ENCODE assay signal across 12 cellular contexts in genomic region chr16:22092143-22092933, GRCh38. TPM values are rescaled to one million over a fixed set of nuclear protein-coding genes. Genes with fewer than 3 reads are reported as not detected.
DNase-seq lines count a peak whose midpoint lies in the region; ATAC-seq and TF ChIP-seq lines count a peak whose summit lies in the region.
"Had no signal": no experiment of that assay in that cellular context is flagged by ENCODE, and none has a peak within 500 bp of the region (broad histone marks: within the 10 kb centered on the region; RNA-seq: fewer than 3 reads in every experiment).

TSS of gene VWA3A (plus strand) at chr16:22092541. CDS start at chr16:22092638, 97 bp downstream.

- in situ Hi-C loops in Panc1 (cut with HindIII; ENCODE audit: low pct_unique_long_range_greater_than_20kb, low sequenced_read_pairs): loop anchor here (25.0 kb wide), 1 partner anchor 95 kb away; no protein-coding TSS in a partner anchor

- CTCF ChIA-PET in Panc1 (lab: Charles Lee): interaction anchor here (0.7 to 1.0 kb wide), 2 partner anchors 15 to 96 kb away, joined by 3 to 4 read pairs; no protein-coding TSS in a partner anchor
- CTCF ChIA-PET in MCF 10A (lab: Yijun Ruan, JAX): interaction anchor here (0.8 to 1.1 kb wide), 3 partner anchors 14 to 96 kb away, joined by 3 to 4 read pairs (median 4); no protein-coding TSS in a partner anchor

- H3K4me1 Mint-ChIP-seq in MCF 10A (ENCODE audit: insufficient read depth, unreplicated experiment): no peaks in the 10 kb centered on the region
- H3K4me1 Mint-ChIP-seq: activated CD4-positive, alpha-beta T cell treated with anti-CD3 and anti-CD28 coated beads, Interleukin-2, amount 10 ng/mL, durations not matched to agents 7 days and 5 days had no signal

- BruUV-seq in Panc1 (replicated peaks; lab: Mats Ljungman, UMichigan) (no TSS peak), MCF 10A (replicated peaks; lab: Mats Ljungman, UMichigan) (no TSS peak)

- POLR2A ChIA-PET in Panc1 (lab: Charles Lee): interaction anchor here (0.6 kb wide), 1 partner anchor 9 kb away, joined by 3 read pairs; no protein-coding TSS in a partner anchor
- POLR2A ChIA-PET in MCF 10A (lab: Yijun Ruan, JAX): interaction anchor here (0.9 kb wide), 1 partner anchor 14 kb away, joined by 4 read pairs; no protein-coding TSS in a partner anchor

- H3K9me3 ChIP-seq in Panc1 (ENCODE audit: control insufficient read depth, insufficient read depth, low read depth, low read length): no peaks in the 10 kb centered on the region
- H3K9me3 ChIP-seq: thoracic aorta had no signal

- no peak within 1 kb of the TSS for H3K4me3 Mint-ChIP-seq in MCF 10A (ENCODE audit: unreplicated experiment)
- H3K4me3 Mint-ChIP-seq: activated CD4-positive, alpha-beta T cell treated with anti-CD3 and anti-CD28 coated beads, Interleukin-2, amount 10 ng/mL, durations not matched to agents 7 days and 5 days had no signal

- no peaks in the 10 kb centered on the region for H3K27me3 ChIP-seq in H7 (ENCODE audit: control insufficient read depth, insufficient read depth, low read length)
- no peaks in the 10 kb centered on the region for H3K27me3 ChIP-seq in Panc1 (ENCODE audit: control insufficient read depth, insufficient read depth, low read length)

- H3K36me3 ChIP-seq in H7 (replicated peaks; ENCODE audit: control insufficient read depth, insufficient read depth, low read length) (no peaks in the 10 kb centered on the region), Panc1 (ENCODE audit: control insufficient read depth, insufficient read depth, low read length) (no peaks in the 10 kb centered on the region; the same call in 1 of the 2 replicates)
- H3K36me3 ChIP-seq: thoracic aorta had no signal

- no peaks in the 10 kb centered on the region for H3K36me3 Mint-ChIP-seq in MCF 10A (ENCODE audit: insufficient read depth, unreplicated experiment)

- TF ChIP-seq CTCF in Panc1 (IDR thresholded peaks at IDR 0.05): no peak
- no peak for TF ChIP-seq CTCF in MCF 10A (IDR thresholded peaks at IDR 0.05; ENCODE audit: unreplicated experiment)

- ATAC-seq in Panc1: peak; percentile 60
- ATAC-seq in HG02798 (IDR thresholded peaks at IDR 0.05; ENCODE audit: poor library complexity, unreplicated experiment): no peak

- H3K27ac Mint-ChIP-seq in MCF 10A (ENCODE audit: low read depth, unreplicated experiment): no peak within 1 kb of the TSS
- H3K27ac Mint-ChIP-seq: activated CD4-positive, alpha-beta T cell treated with anti-CD3 and anti-CD28 coated beads, Interleukin-2, amount 10 ng/mL, durations not matched to agents 7 days and 5 days had no signal

- intact Hi-C loops in Panc1 (cut with micrococcal nuclease; ENCODE audit: unreplicated experiment) (no loop called here), MCF 10A (cut with micrococcal nuclease) (no loop called here)

- peaks cover 5% of the 10 kb centered on the region for H3K27me3 Mint-ChIP-seq in MCF 10A (ENCODE audit: insufficient read depth, unreplicated experiment)

- peak; percentile 27 for DNase-seq in H7
- no peak for DNase-seq in Panc1 (ENCODE audit: low read depth, low spot score)
- DNase-seq in globus pallidus (ENCODE audit: low spot score): peak; percentile 2
- DNase-seq in nucleus accumbens (lab: John Stamatoyannopoulos, UW): peak in 39 of 56 donors; percentile 3 to 73 (median 28)
- DNase-seq in MCF 10A (ENCODE audit: unreplicated experiment): no peak
- no peak for DNase-seq in activated naive CD4-positive, alpha-beta T cell (lab: John Stamatoyannopoulos, UW)
- DNase-seq in HUDEP-2 (lab: John Stamatoyannopoulos, UW; ENCODE audit: unreplicated experiment in 76 of 76): no peak
- DNase-seq: activated CD4-positive, alpha-beta T cell treated with anti-CD3 and anti-CD28 coated beads, Interleukin-2, amount 10 ng/mL, durations not matched to agents 7 days and 5 days; effector CD8-positive, alpha-beta T cell; NCI-H446 had no signal

- no peak within 1 kb of the TSS for H3K27ac ChIP-seq in Panc1 (ENCODE audit: low read length)
- H3K27ac ChIP-seq: thoracic aorta had no signal

- H3K4me1 ChIP-seq in Panc1 (ENCODE audit: control insufficient read depth, insufficient read depth, low read length): no peaks in the 10 kb centered on the region; the same call in 1 of the 2 replicates

- H3K4me3 ChIP-seq in H7 (ENCODE audit: insufficient read depth, low read depth, low read length): no peak within 1 kb of the TSS
- H3K4me3 ChIP-seq in Panc1 (ENCODE audit: low read depth in 2 of 2, low read length in 2 of 2): no peak within 1 kb of the TSS
- H3K4me3 ChIP-seq: thoracic aorta had no signal

- no peaks in the 10 kb centered on the region for H3K9me3 Mint-ChIP-seq in MCF 10A (ENCODE audit: unreplicated experiment)
- H3K9me3 Mint-ChIP-seq: activated CD4-positive, alpha-beta T cell treated with anti-CD3 and anti-CD28 coated beads, Interleukin-2, amount 10 ng/mL, durations not matched to agents 7 days and 5 days had no signal

RNA-seq across cellular contexts. Expression of gene VWA3A, which starts in this region (rescaled TPM):
- 0.24 TPM in 1 of 2 replicates, not detected in the other for total RNA-seq in H7 (2014; rRNA removed; shearing (Covaris generic))
- total RNA-seq in Panc1 (2021; ENCODE audit: unreplicated experiment) (not detected), MCF 10A (2022) (0.12 TPM in 1 of 2 replicates, not detected in the other)
- 0.16 TPM for polyA plus RNA-seq in Panc1 (2012; ENCODE audit: insufficient read length)

Comparison
In these comparisons a context has a peak if more than half of its experiments do, and no peak if none do; other contexts are left out.
1. Peak in DNase-seq in H7; RNA of the gene not detected or under 1 TPM.
2. Peak in ATAC-seq in Panc1; RNA of the gene not detected or under 1 TPM.
3. DNase-seq: peak in globus pallidus (single experiment) and nucleus accumbens (39 of 56); none in Panc1 (single experiment), MCF 10A (single experiment), activated naive CD4-positive, alpha-beta T cell (0 of 4) and HUDEP-2 (0 of 76).